In the genomic region with DNA sequence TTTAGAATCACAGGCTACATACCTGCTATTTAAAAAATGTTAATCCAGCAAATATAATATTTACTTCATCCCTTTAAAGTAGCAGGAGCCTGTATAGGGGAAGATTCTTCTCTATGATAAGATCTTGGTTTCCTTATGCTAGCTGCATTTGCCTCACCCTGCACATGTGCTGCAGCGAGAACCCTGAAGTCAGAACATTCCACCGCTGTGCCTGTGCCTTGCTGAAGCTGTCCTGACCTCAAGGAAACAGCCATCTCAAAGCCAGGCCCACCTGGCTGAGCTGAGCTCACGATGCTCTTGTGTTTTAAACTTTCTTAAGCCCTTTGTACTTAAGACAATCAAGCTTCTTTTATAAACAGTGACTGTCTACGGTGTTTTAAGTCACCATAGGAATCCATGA, we compare ENCODE assay signal across 1 cellular context.
TF ChIP-seq lines count a peak whose summit lies in the region.

No MANE protein-coding gene starts in this region.

TF ChIP-seq in GM12878, 131 proteins besides CTCF, POLR2A, EP300 and RAD21 (continued from another document):
- TF ChIP-seq, protein P1, sequence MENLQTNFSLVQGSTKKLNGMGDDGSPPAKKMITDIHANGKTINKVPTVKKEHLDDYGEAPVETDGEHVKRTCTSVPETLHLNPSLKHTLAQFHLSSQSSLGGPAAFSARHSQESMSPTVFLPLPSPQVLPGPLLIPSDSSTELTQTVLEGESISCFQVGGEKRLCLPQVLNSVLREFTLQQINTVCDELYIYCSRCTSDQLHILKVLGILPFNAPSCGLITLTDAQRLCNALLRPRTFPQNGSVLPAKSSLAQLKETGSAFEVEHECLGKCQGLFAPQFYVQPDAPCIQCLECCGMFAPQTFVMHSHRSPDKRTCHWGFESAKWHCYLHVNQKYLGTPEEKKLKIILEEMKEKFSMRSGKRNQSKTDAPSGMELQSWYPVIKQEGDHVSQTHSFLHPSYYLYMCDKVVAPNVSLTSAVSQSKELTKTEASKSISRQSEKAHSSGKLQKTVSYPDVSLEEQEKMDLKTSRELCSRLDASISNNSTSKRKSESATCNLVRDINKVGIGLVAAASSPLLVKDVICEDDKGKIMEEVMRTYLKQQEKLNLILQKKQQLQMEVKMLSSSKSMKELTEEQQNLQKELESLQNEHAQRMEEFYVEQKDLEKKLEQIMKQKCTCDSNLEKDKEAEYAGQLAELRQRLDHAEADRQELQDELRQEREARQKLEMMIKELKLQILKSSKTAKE (IDR thresholded peaks at IDR 0.05; ENCODE audit: low read depth, poor library complexity, severe bottlenecking) = no peak
- TF ChIP-seq NR2C1 (IDR thresholded peaks at IDR 0.05) (no peak), GATAD2B (conservative IDR thresholded peaks at IDR 0.05; ENCODE audit: low read depth) (no peak), NR2C2 (IDR thresholded peaks at IDR 0.05; ENCODE audit: borderline replicate concordance, control insufficient read depth, insufficient read length, low read depth) (no peak), SMARCA5 (IDR thresholded peaks at IDR 0.05) (no peak), SUPT20H (IDR thresholded peaks at IDR 0.05; ENCODE audit: borderline replicate concordance, control insufficient read depth, low read depth, low read length) (no peak), RUNX3 (IDR thresholded peaks at IDR 0.05; ENCODE audit: low read length) (no peak), KDM1A (IDR thresholded peaks at IDR 0.05; ENCODE audit: borderline replicate concordance) (no peak)
- TF ChIP-seq, protein P2, sequence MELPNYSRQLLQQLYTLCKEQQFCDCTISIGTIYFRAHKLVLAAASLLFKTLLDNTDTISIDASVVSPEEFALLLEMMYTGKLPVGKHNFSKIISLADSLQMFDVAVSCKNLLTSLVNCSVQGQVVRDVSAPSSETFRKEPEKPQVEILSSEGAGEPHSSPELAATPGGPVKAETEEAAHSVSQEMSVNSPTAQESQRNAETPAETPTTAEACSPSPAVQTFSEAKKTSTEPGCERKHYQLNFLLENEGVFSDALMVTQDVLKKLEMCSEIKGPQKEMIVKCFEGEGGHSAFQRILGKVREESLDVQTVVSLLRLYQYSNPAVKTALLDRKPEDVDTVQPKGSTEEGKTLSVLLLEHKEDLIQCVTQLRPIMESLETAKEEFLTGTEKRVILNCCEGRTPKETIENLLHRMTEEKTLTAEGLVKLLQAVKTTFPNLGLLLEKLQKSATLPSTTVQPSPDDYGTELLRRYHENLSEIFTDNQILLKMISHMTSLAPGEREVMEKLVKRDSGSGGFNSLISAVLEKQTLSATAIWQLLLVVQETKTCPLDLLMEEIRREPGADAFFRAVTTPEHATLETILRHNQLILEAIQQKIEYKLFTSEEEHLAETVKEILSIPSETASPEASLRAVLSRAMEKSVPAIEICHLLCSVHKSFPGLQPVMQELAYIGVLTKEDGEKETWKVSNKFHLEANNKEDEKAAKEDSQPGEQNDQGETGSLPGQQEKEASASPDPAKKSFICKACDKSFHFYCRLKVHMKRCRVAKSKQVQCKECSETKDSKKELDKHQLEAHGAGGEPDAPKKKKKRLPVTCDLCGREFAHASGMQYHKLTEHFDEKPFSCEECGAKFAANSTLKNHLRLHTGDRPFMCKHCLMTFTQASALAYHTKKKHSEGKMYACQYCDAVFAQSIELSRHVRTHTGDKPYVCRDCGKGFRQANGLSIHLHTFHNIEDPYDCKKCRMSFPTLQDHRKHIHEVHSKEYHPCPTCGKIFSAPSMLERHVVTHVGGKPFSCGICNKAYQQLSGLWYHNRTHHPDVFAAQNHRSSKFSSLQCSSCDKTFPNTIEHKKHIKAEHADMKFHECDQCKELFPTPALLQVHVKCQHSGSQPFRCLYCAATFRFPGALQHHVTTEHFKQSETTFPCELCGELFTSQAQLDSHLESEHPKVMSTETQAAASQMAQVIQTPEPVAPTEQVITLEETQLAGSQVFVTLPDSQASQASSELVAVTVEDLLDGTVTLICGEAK (IDR thresholded peaks at IDR 0.05; ENCODE audit: borderline replicate concordance) = no peak
- TF ChIP-seq, protein P3, sequence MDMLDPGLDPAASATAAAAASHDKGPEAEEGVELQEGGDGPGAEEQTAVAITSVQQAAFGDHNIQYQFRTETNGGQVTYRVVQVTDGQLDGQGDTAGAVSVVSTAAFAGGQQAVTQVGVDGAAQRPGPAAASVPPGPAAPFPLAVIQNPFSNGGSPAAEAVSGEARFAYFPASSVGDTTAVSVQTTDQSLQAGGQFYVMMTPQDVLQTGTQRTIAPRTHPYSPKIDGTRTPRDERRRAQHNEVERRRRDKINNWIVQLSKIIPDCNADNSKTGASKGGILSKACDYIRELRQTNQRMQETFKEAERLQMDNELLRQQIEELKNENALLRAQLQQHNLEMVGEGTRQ (IDR thresholded peaks at IDR 0.05; ENCODE audit: borderline replicate concordance, low read depth, low read length) = no peak
- TF ChIP-seq, protein P4, sequence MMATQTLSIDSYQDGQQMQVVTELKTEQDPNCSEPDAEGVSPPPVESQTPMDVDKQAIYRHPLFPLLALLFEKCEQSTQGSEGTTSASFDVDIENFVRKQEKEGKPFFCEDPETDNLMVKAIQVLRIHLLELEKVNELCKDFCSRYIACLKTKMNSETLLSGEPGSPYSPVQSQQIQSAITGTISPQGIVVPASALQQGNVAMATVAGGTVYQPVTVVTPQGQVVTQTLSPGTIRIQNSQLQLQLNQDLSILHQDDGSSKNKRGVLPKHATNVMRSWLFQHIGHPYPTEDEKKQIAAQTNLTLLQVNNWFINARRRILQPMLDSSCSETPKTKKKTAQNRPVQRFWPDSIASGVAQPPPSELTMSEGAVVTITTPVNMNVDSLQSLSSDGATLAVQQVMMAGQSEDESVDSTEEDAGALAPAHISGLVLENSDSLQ (IDR thresholded peaks at IDR 0.05) = no peak
- TF ChIP-seq, protein P5, sequence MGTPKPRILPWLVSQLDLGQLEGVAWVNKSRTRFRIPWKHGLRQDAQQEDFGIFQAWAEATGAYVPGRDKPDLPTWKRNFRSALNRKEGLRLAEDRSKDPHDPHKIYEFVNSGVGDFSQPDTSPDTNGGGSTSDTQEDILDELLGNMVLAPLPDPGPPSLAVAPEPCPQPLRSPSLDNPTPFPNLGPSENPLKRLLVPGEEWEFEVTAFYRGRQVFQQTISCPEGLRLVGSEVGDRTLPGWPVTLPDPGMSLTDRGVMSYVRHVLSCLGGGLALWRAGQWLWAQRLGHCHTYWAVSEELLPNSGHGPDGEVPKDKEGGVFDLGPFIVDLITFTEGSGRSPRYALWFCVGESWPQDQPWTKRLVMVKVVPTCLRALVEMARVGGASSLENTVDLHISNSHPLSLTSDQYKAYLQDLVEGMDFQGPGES (IDR thresholded peaks at IDR 0.05) = no peak
TF ChIP-seq in GM12878: peak in this region for 0.
